12 cellular contexts compared by ENCODE assay signal in the genomic region with DNA sequence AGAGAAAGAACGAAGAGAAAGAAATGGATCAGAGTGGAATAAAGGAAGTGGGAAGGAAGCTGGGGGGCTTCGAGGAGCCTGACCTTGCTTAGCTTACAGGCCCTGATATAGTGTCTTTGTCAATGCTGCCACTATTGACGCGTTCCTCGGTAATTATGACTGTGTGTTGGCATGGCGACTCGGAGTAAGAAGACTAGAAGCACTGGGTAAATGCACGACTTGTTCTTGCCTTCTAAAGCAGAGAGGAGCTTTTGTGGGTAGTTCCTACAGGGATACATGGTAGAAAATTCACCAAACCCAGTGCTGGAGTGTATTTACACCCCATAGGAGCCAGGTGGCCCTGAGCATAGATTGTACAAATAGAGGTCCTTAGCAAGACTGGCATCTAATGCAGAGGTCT. TPM values are rescaled to one million over a fixed set of nuclear protein-coding genes. Genes with fewer than 3 reads are reported as not detected.
DNase-seq lines count a peak whose midpoint lies in the region; ATAC-seq and TF ChIP-seq lines count a peak whose summit lies in the region.
"Had no signal": no experiment of that assay in that cellular context is flagged by ENCODE, and none has a peak within 500 bp of the region (broad histone marks: within the 10 kb centered on the region; RNA-seq: fewer than 3 reads in every experiment).

No MANE protein-coding gene starts in this region.

- H3K9ac ChIP-seq in SK-N-MC (ENCODE audit: insufficient read length), result no peak overlapping the region
- H3K9ac ChIP-seq: BLaER1 had no signal

- H3K9me3 ChIP-seq in SK-N-MC (ENCODE audit: low read depth, low read length) (no peaks in the 10 kb centered on the region), WERI-Rb-1 (ENCODE audit: severe bottlenecking) (no peaks in the 10 kb centered on the region)
- H3K9me3 ChIP-seq: A549 had no signal

- H3K27me3 ChIP-seq in WERI-Rb-1 (ENCODE audit: insufficient read depth, low read depth, severe bottlenecking), result no peaks in the 10 kb centered on the region

- H3K36me3 ChIP-seq in SK-N-MC (ENCODE audit: insufficient read depth, low read length) (peaks cover 94% of the 10 kb centered on the region), WERI-Rb-1 (peaks cover 75% of the 10 kb centered on the region)
- H3K36me3 ChIP-seq: BLaER1 had no signal

- no peak for TF ChIP-seq CTCF in WERI-Rb-1 (IDR thresholded peaks at IDR 0.05; ENCODE audit: low read depth, low read length)

- ATAC-seq in GM19463 (IDR thresholded peaks at IDR 0.05; ENCODE audit: unreplicated experiment), result no peak
- ATAC-seq in GM19324 (IDR thresholded peaks at IDR 0.05; ENCODE audit: low FRiP score, unreplicated experiment), result no peak
- ATAC-seq: A549, GM23338 had no signal

- H3K4me3 ChIP-seq in SK-N-MC, result no peak overlapping the region
- H3K4me3 ChIP-seq in WERI-Rb-1 (ENCODE audit: low read depth, low read length), result no peak overlapping the region
- H3K4me3 ChIP-seq: A549, BLaER1, GM23338 had no signal

- DNase-seq in SK-N-MC (ENCODE audit: low read depth, low spot score) (no peak), WERI-Rb-1 (no peak)
- DNase-seq: CD8-positive, alpha-beta memory T cell; DMS53; H7 had no signal

- H3K27ac ChIP-seq in SK-N-MC (peak overlapping the region; percentile 59), WERI-Rb-1 (peak overlapping the region; percentile 73), cingulate gyrus (ENCODE audit: low read depth, low read length) (peak overlapping the region; percentile 49), temporal lobe (ENCODE audit: low read depth, low read length) (peak overlapping the region; percentile 61)
- H3K27ac ChIP-seq: A549, BLaER1 had no signal

RNA-seq across cellular contexts. Expression of gene POLG, which starts 47.7 kb away (rescaled TPM):
- total RNA-seq in temporal lobe, result 27.5 TPM
